In the genomic region with DNA sequence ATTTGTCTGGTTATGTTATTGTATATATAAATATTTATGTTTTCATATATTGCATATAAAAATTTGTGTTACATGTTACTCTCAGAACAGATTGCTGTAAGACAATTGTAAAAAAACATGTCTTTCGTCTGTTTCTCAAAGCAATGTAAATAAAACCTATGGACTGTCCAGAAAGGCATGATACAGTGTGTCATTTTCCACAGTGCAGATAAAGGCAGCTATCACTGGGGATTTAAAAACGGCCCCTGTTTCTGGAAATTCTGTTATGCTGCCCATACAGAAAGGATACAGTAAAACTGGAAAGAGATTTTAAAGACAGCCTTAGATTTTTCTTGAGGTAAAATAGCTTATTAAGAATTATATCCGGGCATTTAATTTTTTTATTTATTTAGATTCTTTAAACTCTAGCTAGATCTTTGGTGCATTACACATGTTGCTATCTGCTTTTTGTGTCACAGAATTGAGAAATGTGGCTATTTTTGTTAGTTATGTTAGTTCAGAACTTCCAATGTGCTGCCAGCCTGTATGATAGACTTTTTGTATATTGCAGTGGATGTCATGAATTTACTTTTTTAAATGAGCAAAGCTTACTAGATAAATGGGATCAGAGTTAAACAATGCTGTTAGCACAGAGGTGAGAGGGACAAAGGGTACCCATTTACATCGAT, we compare ENCODE assay signal across 8 cellular contexts. TPM values are rescaled to one million over a fixed set of nuclear protein-coding genes. Genes with fewer than 3 reads are reported as not detected.
DNase-seq lines count a peak whose midpoint lies in the region; ATAC-seq and TF ChIP-seq lines count a peak whose summit lies in the region.

No MANE protein-coding gene starts in this region.

- H3K4me2 ChIP-seq in OCI-LY1 (ENCODE audit: low read length), result peak overlapping the region; percentile 95

- ATAC-seq in aorta (ENCODE audit: low FRiP score) (no peak), GM18498 (IDR thresholded peaks at IDR 0.05; ENCODE audit: unreplicated experiment) (no peak), sciatic nerve (no peak)

- WGBS in mesodermal cell (ENCODE audit: insufficient coverage in 2 of 2), 2 experiments, result 11 to 27% methylated on average over 2 to 3 of the region's 4 CpGs
- 1 to 2% methylated on average over 4 of the region's 4 CpGs for WGBS in aorta, 2 donors

- peak overlapping the region; percentile 94 for H3K9ac ChIP-seq in OCI-LY1 (ENCODE audit: low read length)

- H2AFZ ChIP-seq in OCI-LY1 (ENCODE audit: low read length), result peak overlapping the region; percentile 86

- H3K9me3 ChIP-seq in OCI-LY1 (ENCODE audit: low read length) (no peaks in the 10 kb centered on the region), mesodermal cell (ENCODE audit: control insufficient read depth, low read length) (peaks cover 3% of the 10 kb centered on the region), aorta (ENCODE audit: control insufficient read depth, low read length) (no peaks in the 10 kb centered on the region)

- no peak for TF ChIP-seq CTCF in OCI-LY1 (IDR thresholded peaks at IDR 0.05; ENCODE audit: low read length)

- H3K4me1 ChIP-seq in OCI-LY1 (ENCODE audit: insufficient read depth, low read length, severe bottlenecking) (peaks cover 33% of the 10 kb centered on the region), mesodermal cell (ENCODE audit: control insufficient read depth, insufficient read depth, low read length, poor library complexity, severe bottlenecking) (peaks cover 8% of the 10 kb centered on the region), aorta (ENCODE audit: control insufficient read depth in 1 of 2, insufficient read depth in 2 of 2, low read length in 2 of 2) (no peaks in the 10 kb centered on the region)

- H4K20me1 ChIP-seq in OCI-LY1 (ENCODE audit: insufficient read depth, low read length), result no peaks in the 10 kb centered on the region

- H3K27ac ChIP-seq in OCI-LY1 (ENCODE audit: low read depth, low read length, poor library complexity, severe bottlenecking), result peak overlapping the region; percentile 94
- H3K27ac ChIP-seq in mesodermal cell (ENCODE audit: low read depth, low read length, severe bottlenecking), result peak overlapping the region; percentile 32
- H3K27ac ChIP-seq in aorta (ENCODE audit: low read depth in 1 of 2, low read length in 2 of 2), result peak overlapping the region in 1 of 2 donors; percentile 36

- no peaks in the 10 kb centered on the region; the same call in 1 of the 2 replicates for H3K36me3 ChIP-seq in OCI-LY1 (ENCODE audit: insufficient read depth, low read length)
- H3K36me3 ChIP-seq in mesodermal cell (ENCODE audit: control insufficient read depth, insufficient read depth, low read length), result peaks cover 10% of the 10 kb centered on the region
- H3K36me3 ChIP-seq in aorta (ENCODE audit: control insufficient read depth in 1 of 2, insufficient read depth in 2 of 2, low read length in 1 of 2), result no peaks in the 10 kb centered on the region

- H3K9me2 ChIP-seq in OCI-LY1 (ENCODE audit: low read depth, low read length), result no peaks in the 10 kb centered on the region

- H3K79me2 ChIP-seq in OCI-LY1 (ENCODE audit: insufficient read depth, low read length), result peaks cover 52% of the 10 kb centered on the region

- H3F3A ChIP-seq in OCI-LY1 (ENCODE audit: insufficient read depth, low read length), result no peaks in the 10 kb centered on the region

- DNase-seq in NCI-H1417 (lab: John Stamatoyannopoulos, UW), result peak; percentile 1 to 64 (median 25)
- no peak for DNase-seq in NCI-H1417 treated with DMSO at 0.1 percent for 48 hours (lab: John Stamatoyannopoulos, UW)
- DNase-seq in cerebellum (ENCODE audit: low spot score), result peak; percentile 25
- no peak for DNase-seq in aorta
- DNase-seq in sciatic nerve (ENCODE audit: low spot score), result no peak

- no peaks in the 10 kb centered on the region for H3K27me3 ChIP-seq in OCI-LY1 (ENCODE audit: insufficient read depth, low read length)
- no peaks in the 10 kb centered on the region for H3K27me3 ChIP-seq in aorta (ENCODE audit: control insufficient read depth in 1 of 2, insufficient read depth in 2 of 2, low read length in 1 of 2)

- intact Hi-C loops in aorta (cut with DNase I) (loop anchor here (2.0 to 5.0 kb wide), 2 partner anchors 70 to 72 kb away; a partner anchor contains a TSS), sciatic nerve (cut with DNase I) (no loop called here)

- H3K4me3 ChIP-seq in OCI-LY1 (ENCODE audit: low read depth, low read length, poor library complexity, severe bottlenecking), result peak overlapping the region; percentile 98
- peak overlapping the region; percentile 78 for H3K4me3 ChIP-seq in mesodermal cell (ENCODE audit: extremely low read depth, insufficient read depth, low read length, poor library complexity, severe bottlenecking)
- peak overlapping the region; percentile 64 to 76 for H3K4me3 ChIP-seq in aorta (ENCODE audit: low read length in 2 of 2)

RNA-seq across cellular contexts. Expression of a gene that starts 0.8 kb away (rescaled TPM):
- total RNA-seq in cerebellum (29.2 TPM), aorta (10 to 100 TPM; 28.4 to 33.5 TPM), sciatic nerve (36.3 TPM)
- polyA plus RNA-seq in mesodermal cell (2013, experiment 1 of 2), result 3.1 TPM
- polyA plus RNA-seq in mesodermal cell (2013, experiment 2 of 2), result 2.4 TPM
- 1 to 10 TPM in 1 of 2 donors, under 1 TPM in 1; 0.88 to 2.5 TPM for polyA plus RNA-seq in aorta

Comparison
In these comparisons a context has a peak if more than half of its experiments do, and no peak if none do; other contexts are left out.
1. DNase-seq: peak in NCI-H1417 (3 of 3) and cerebellum (single experiment); none in NCI-H1417 treated with DMSO at 0.1 percent for 48 hours (single experiment), aorta (0 of 2) and sciatic nerve (single experiment).
2. Peak in every context shown above with its lines, with median percentiles within 50 percentile points of each other: H3K4me3 ChIP-seq.